Comparison of ENCODE assay signal across 25 cellular contexts in genomic region chr10:28431139-28431538, GRCh38.
A peak's percentile ranks its signal among the peaks of the same experiment; 100 is the strongest.
DNase-seq lines count a peak whose midpoint lies in the region; FAIRE-seq and TF ChIP-seq lines count a peak whose summit lies in the region.
"Had no signal": no experiment of that assay in that cellular context is flagged by ENCODE, and none has a peak within 500 bp of the region (broad histone marks: within the 10 kb centered on the region; RNA-seq: fewer than 3 reads in every experiment).

No MANE protein-coding gene starts in this region.

- FAIRE-seq in H1 (lab: Jason Lieb, UNC): peak; percentile 19
- FAIRE-seq in urothelium cell line (lab: Jason Lieb, UNC): peak; percentile 9
- FAIRE-seq: A204.1, D721Med, GM12892, HTR-8/SVneo had no signal

- no peaks in the 10 kb centered on the region for H3K27me3 ChIP-seq in HUES48 (ENCODE audit: control insufficient read depth, insufficient read depth, low read length)
- H3K27me3 ChIP-seq in H1 (replicated peaks in 1 of 4; ENCODE audit: control insufficient read depth in 3 of 4, extremely low read depth in 1 of 4, insufficient read depth in 3 of 4, low read length in 3 of 4): no peaks in the 10 kb centered on the region
- H3K27me3 ChIP-seq: BLaER1 treated with 17β-estradiol and CSF1 and Interleukin-3, amounts not matched to agents 10 nM and 100 nM; SJSA1 had no signal

- no peak for TF ChIP-seq EP300 in H1 (IDR thresholded peaks at IDR 0.05; ENCODE audit: borderline replicate concordance in 1 of 2, low read depth in 2 of 2, low read length in 2 of 2)

- POLR2A ChIA-PET in H1 (lab: Charles Lee; ENCODE audit: partially characterized antibody): interaction anchor here (0.7 to 2.1 kb wide), 4 partner anchors 28 to 103 kb away, joined by 3 to 5 read pairs (median 4); partner anchors contain the start of gene WAC

- no peaks in the 10 kb centered on the region for H3K23me2 ChIP-seq in H1 (ENCODE audit: low read depth, low read length)

- no peak overlapping the region for H3K4me3 ChIP-seq in HUES48 (ENCODE audit: low read depth, low read length)
- no peak overlapping the region for H3K4me3 ChIP-seq in H1 (ENCODE audit: extremely low read depth in 1 of 4, insufficient read depth in 2 of 4, low read depth in 3 of 4, low read length in 4 of 4)
- H3K4me3 ChIP-seq: BLaER1 treated with 17β-estradiol and CSF1 and Interleukin-3, amounts not matched to agents 10 nM and 100 nM; PC-9; SJSA1 had no signal

- H3K14ac ChIP-seq in H1 (ENCODE audit: insufficient read length): no peak overlapping the region

- no peak overlapping the region for H2BK20ac ChIP-seq in H1 (ENCODE audit: low read length)

- CTCF ChIA-PET in H1 (lab: Charles Lee; ENCODE audit: partially characterized antibody): interaction anchor here (0.6 to 2.2 kb wide), 11 partner anchors 11 to 886 kb away, joined by 3 to 12 read pairs (median 3); no protein-coding TSS in a partner anchor

- TF ChIP-seq POLR2A in H1 (IDR thresholded peaks at IDR 0.05; ENCODE audit: control extremely low read depth in 1 of 2, low read depth in 2 of 2, low read length in 2 of 2): no peak

- no peak overlapping the region for H4K8ac ChIP-seq in H1 (ENCODE audit: extremely low read depth, insufficient read depth, low read length)

- H2BK120ac ChIP-seq in H1 (replicated peaks; ENCODE audit: low read depth, low read length): no peak overlapping the region

- DNase-seq in NCI-H82 (lab: John Stamatoyannopoulos, UW): peak; percentile 5
- no peak for DNase-seq in NCI-H82 treated with DMSO at 0.1 percent for 48 hours (lab: John Stamatoyannopoulos, UW; ENCODE audit: unreplicated experiment)
- peak; percentile 49 to 59 for DNase-seq in H1 (ENCODE audit: low read depth in 1 of 2, low spot score in 2 of 2)
- DNase-seq in urothelium cell line (ENCODE audit: low spot score): no peak
- no peak for DNase-seq in NOMO-1 (lab: John Stamatoyannopoulos, UW; ENCODE audit: unreplicated experiment in 2 of 2)
- DNase-seq in SIG-M5 (lab: John Stamatoyannopoulos, UW): no peak
- no peak for DNase-seq in NCI-H510A (lab: John Stamatoyannopoulos, UW)
- DNase-seq: CD4-positive, alpha-beta T cell; DMS79 treated with DMSO at 0.1 percent for 48 hours; GOT3; NCI-H1048; NCI-H1694; NCI-H2029 treated with DMSO at 0.1 percent for 48 hours; NCI-H2171; NCI-H226; NCI-H510A treated with DMSO at 0.1 percent for 48 hours; PC-9; T-helper 2 cell had no signal

- H3K79me1 ChIP-seq in H1 (ENCODE audit: low read depth, low read length): no peaks in the 10 kb centered on the region

- peak overlapping the region; percentile 63 for H3K27ac ChIP-seq in HUES48 (ENCODE audit: low read depth, low read length)
- no peak overlapping the region for H3K27ac ChIP-seq in H1 (ENCODE audit: low read depth, low read length)
- H3K27ac ChIP-seq: BLaER1 treated with 17β-estradiol and CSF1 and Interleukin-3, amounts not matched to agents 10 nM and 100 nM; PC-9; SJSA1 had no signal

- H3K9ac ChIP-seq in HUES48 (ENCODE audit: low read depth, low read length) (no peak overlapping the region), H1 (replicated peaks in 1 of 4; ENCODE audit: extremely low read depth in 1 of 4, low read depth in 3 of 4, low read length in 3 of 4) (no peak overlapping the region)
- H3K9ac ChIP-seq: BLaER1 treated with 17β-estradiol and CSF1 and Interleukin-3, amounts not matched to agents 10 nM and 100 nM had no signal

- no peak overlapping the region for H2AK5ac ChIP-seq in H1 (ENCODE audit: low read depth, low read length)

- no peak overlapping the region for H2BK12ac ChIP-seq in H1 (ENCODE audit: low read depth, low read length)

- H2AFZ ChIP-seq in H1 (ENCODE audit: low read length): no peak overlapping the region
- H2AFZ ChIP-seq: PC-9 had no signal

- H3K79me2 ChIP-seq in H1 (ENCODE audit: control insufficient read depth in 1 of 2, insufficient read depth in 2 of 2, low read length in 2 of 2): no peaks in the 10 kb centered on the region

- no peak overlapping the region for H2BK5ac ChIP-seq in H1 (ENCODE audit: low read depth, low read length)

- H3K9me3 ChIP-seq in HUES48 (ENCODE audit: control insufficient read depth, insufficient read depth, low read length) (no peaks in the 10 kb centered on the region; the same call in 1 of the 2 replicates), H1 (ENCODE audit: insufficient read depth in 2 of 2, low read depth in 1 of 2, low read length in 1 of 2) (no peaks in the 10 kb centered on the region)

- no peak overlapping the region for H4K91ac ChIP-seq in H1 (replicated peaks; ENCODE audit: insufficient read length, low read length)

- 55% methylated on average over 5 of the region's 5 CpGs; no CpG with 5 or more reads in 1 of the 2 experiments for WGBS in H1 (ENCODE audit: extremely low coverage in 1 of 2, insufficient coverage in 1 of 2, insufficient read length in 1 of 2, insufficient replicate concordance in 2 of 2, low coverage in 1 of 2, low lambda C conversion rate in 2 of 2, missing lambda C conversion rate in 1 of 2), 2 experiments

- no peak overlapping the region for H3K56ac ChIP-seq in H1 (replicated peaks; ENCODE audit: insufficient read length, low read depth, low read length)

- no peaks in the 10 kb centered on the region for H4K20me1 ChIP-seq in H1 (replicated peaks in 1 of 2; ENCODE audit: control insufficient read depth in 1 of 2, insufficient read depth in 2 of 2, low read length in 2 of 2)
- H4K20me1 ChIP-seq: BLaER1 treated with 17β-estradiol and CSF1 and Interleukin-3, amounts not matched to agents 10 nM and 100 nM had no signal

- H2BK15ac ChIP-seq in H1 (ENCODE audit: low read length): no peak overlapping the region

- no peak for TF ChIP-seq RAD21 in H1 (IDR thresholded peaks at IDR 0.05 in 1 of 2, conservative IDR thresholded peaks at IDR 0.05 in 1 of 2; ENCODE audit: low read depth in 2 of 2, low read length in 2 of 2)

- H3K23ac ChIP-seq in H1 (ENCODE audit: insufficient read length): no peak overlapping the region

- no peak overlapping the region for H3K4ac ChIP-seq in H1 (replicated peaks; ENCODE audit: insufficient read length, low read depth, low read length)

- H3K4me1 ChIP-seq in HUES48 (ENCODE audit: control insufficient read depth, insufficient read depth, low read length) (peaks cover 17% of the 10 kb centered on the region), H1 (replicated peaks in 1 of 4; ENCODE audit: control insufficient read depth in 3 of 4, insufficient read depth in 4 of 4, low read length in 3 of 4) (no peaks in the 10 kb centered on the region)
- H3K4me1 ChIP-seq: SJSA1 had no signal

- H3K36me3 ChIP-seq in HUES48 (ENCODE audit: control insufficient read depth, insufficient read depth, low read length) (no peaks in the 10 kb centered on the region), H1 (ENCODE audit: control insufficient read depth in 2 of 4, insufficient read depth in 4 of 4, low read length in 3 of 4) (no peaks in the 10 kb centered on the region)
- H3K36me3 ChIP-seq: BLaER1 treated with 17β-estradiol and CSF1 and Interleukin-3, amounts not matched to agents 10 nM and 100 nM; SJSA1 had no signal

- TF ChIP-seq CTCF in H1 (IDR thresholded peaks at IDR 0.05; ENCODE audit: control extremely low read depth in 1 of 3, insufficient read depth in 1 of 3, low read depth in 1 of 3, low read length in 3 of 3): no peak

- H3K4me2 ChIP-seq in H1 (ENCODE audit: insufficient read depth in 1 of 2, low read depth in 2 of 2, low read length in 2 of 2): 0 out of 4 replicates have a peak overlapping the region, but pooled peaks of 1 of the 2 experiments have one; percentile 12
- H3K4me2 ChIP-seq: PC-9 had no signal

- no peak overlapping the region for H4K5ac ChIP-seq in H1 (ENCODE audit: insufficient read length, low read depth, low read length)

- H3K18ac ChIP-seq in H1 (ENCODE audit: extremely low read depth, low read length): no peak overlapping the region

TF ChIP-seq in H1, 55 proteins besides CTCF, POLR2A, EP300 and RAD21:
- TF ChIP-seq SAP30 (IDR thresholded peaks at IDR 0.05; ENCODE audit: insufficient read depth, insufficient replicate concordance, low read length): no peak
- TF ChIP-seq CREB1 (IDR thresholded peaks at IDR 0.05): peak; percentile 52; the same call in 1 of the 2 replicates
- TF ChIP-seq GABPA (IDR thresholded peaks at IDR 0.05; ENCODE audit: borderline replicate concordance, insufficient read depth, low read length): no peak
- TF ChIP-seq BCL11A (IDR thresholded peaks at IDR 0.05; ENCODE audit: low read depth in 2 of 2, low read length in 2 of 2): no peak
- no peak for TF ChIP-seq SIN3A (conservative IDR thresholded peaks at IDR 0.05 in 1 of 2, IDR thresholded peaks at IDR 0.05 in 1 of 2; ENCODE audit: low read depth in 1 of 2, low read length in 2 of 2)
- no peak for TF ChIP-seq POLR2AphosphoS5 (IDR thresholded peaks at IDR 0.05; ENCODE audit: low read depth, low read length)

Comparison
In these comparisons a context has a peak if more than half of its experiments do, and no peak if none do; other contexts are left out.
1. DNase-seq: peak in NCI-H82 (single experiment) and H1 (2 of 2); none in NCI-H82 treated with DMSO at 0.1 percent for 48 hours (single experiment), urothelium cell line (single experiment), NOMO-1 (0 of 2), SIG-M5 (single experiment) and NCI-H510A (single experiment).